1 cellular context compared by ENCODE assay signal in genomic region chr5:122078116-122078865, GRCh38.
TF ChIP-seq lines count a peak whose summit lies in the region.

Gene LOX (minus strand): TSS chr5:122078259. CDS start chr5:122077985, 274 bp downstream.

TF ChIP-seq in HepG2, 621 proteins besides CTCF, POLR2A, EP300 and RAD21 (continued from another document and continues in another):
- peak; percentile 74 for TF ChIP-seq ZNF281 (CRISPR knock-in tag; IDR thresholded peaks at IDR 0.05; ENCODE audit: borderline replicate concordance)
- peak; percentile 42; the same call in 1 of the 2 replicates for TF ChIP-seq CREM (IDR thresholded peaks at IDR 0.05)
- TF ChIP-seq CREM (CRISPR knock-in tag; IDR thresholded peaks at IDR 0.05): no peak
- TF ChIP-seq ZFP36L2 (CRISPR knock-in tag; IDR thresholded peaks at IDR 0.05): no peak
- TF ChIP-seq TFE3 (CRISPR knock-in tag; IDR thresholded peaks at IDR 0.05): peak; percentile 19; the same call in 1 of the 2 replicates
- TF ChIP-seq ZNF10 (CRISPR knock-in tag; IDR thresholded peaks at IDR 0.05; ENCODE audit: borderline replicate concordance, low read depth): no peak
- peak; percentile 25; the same call in 1 of the 2 replicates for TF ChIP-seq ZNF652 (CRISPR knock-in tag; IDR thresholded peaks at IDR 0.05; ENCODE audit: borderline replicate concordance, low read depth)
- 0 out of 2 replicates have a peak, but pooled peaks have one; percentile 34 for TF ChIP-seq SPEN (CRISPR knock-in tag; IDR thresholded peaks at IDR 0.05; ENCODE audit: low read depth)
- no peak for TF ChIP-seq SOX6 (IDR thresholded peaks at IDR 0.05)
- TF ChIP-seq SOX6 (CRISPR knock-in tag; IDR thresholded peaks at IDR 0.05): peak; percentile 36; the same call in 1 of the 2 replicates
- TF ChIP-seq MED1 (CRISPR knock-in tag; IDR thresholded peaks at IDR 0.05): peak; percentile 41; the same call in 1 of the 2 replicates
- no peak for TF ChIP-seq ZNF274 (CRISPR knock-in tag; IDR thresholded peaks at IDR 0.05)
- no peak for TF ChIP-seq ZFY (CRISPR knock-in tag; IDR thresholded peaks at IDR 0.05)
- TF ChIP-seq ZNF292 (CRISPR knock-in tag; IDR thresholded peaks at IDR 0.05; ENCODE audit: borderline replicate concordance, low read depth): peak; percentile 44; the same call in 1 of the 2 replicates
- 0 out of 2 replicates have a peak, but pooled peaks have one; percentile 36 for TF ChIP-seq ZNF792 (CRISPR knock-in tag; IDR thresholded peaks at IDR 0.05)
- TF ChIP-seq PRDM4 (CRISPR knock-in tag; IDR thresholded peaks at IDR 0.05; ENCODE audit: borderline replicate concordance): no peak
- TF ChIP-seq NFYB (CRISPR knock-in tag; IDR thresholded peaks at IDR 0.05): 0 out of 2 replicates have a peak, but pooled peaks have one; percentile 11
- TF ChIP-seq SAFB2 (CRISPR knock-in tag; IDR thresholded peaks at IDR 0.05; ENCODE audit: borderline replicate concordance, low read depth): no peak
- TF ChIP-seq ZNF589 (CRISPR knock-in tag; conservative IDR thresholded peaks at IDR 0.05): 0 out of 2 replicates have a peak, but pooled peaks have one; percentile 39
- TF ChIP-seq ARID4A (CRISPR knock-in tag; IDR thresholded peaks at IDR 0.05; ENCODE audit: borderline replicate concordance): peak; percentile 25; the same call in 1 of the 2 replicates
- TF ChIP-seq ZNF160 (CRISPR knock-in tag; IDR thresholded peaks at IDR 0.05): 0 out of 2 replicates have a peak, but pooled peaks have one; percentile 22
- TF ChIP-seq TBX2 (CRISPR knock-in tag; IDR thresholded peaks at IDR 0.05; ENCODE audit: borderline replicate concordance): peak; percentile 60; the same call in 1 of the 2 replicates
- TF ChIP-seq FOXP1 (IDR thresholded peaks at IDR 0.05): no peak
- TF ChIP-seq FOXP1 (CRISPR knock-in tag; IDR thresholded peaks at IDR 0.05): peak; percentile 19; the same call in 1 of the 2 replicates
- TF ChIP-seq CBX2 (IDR thresholded peaks at IDR 0.05; ENCODE audit: low read depth, low read length): no peak
- TF ChIP-seq CBX2 (CRISPR knock-in tag; IDR thresholded peaks at IDR 0.05; ENCODE audit: low read depth): 0 out of 2 replicates have a peak, but pooled peaks have one; percentile 29
- no peak for TF ChIP-seq NONO (IDR thresholded peaks at IDR 0.05)
- peak; percentile 70; the same call in 1 of the 2 replicates for TF ChIP-seq NONO (CRISPR knock-in tag; conservative IDR thresholded peaks at IDR 0.05)
- TF ChIP-seq ZNF609 (CRISPR knock-in tag; IDR thresholded peaks at IDR 0.05; ENCODE audit: borderline replicate concordance): peak; percentile 58
- peak; percentile 70; the same call in 1 of the 2 replicates for TF ChIP-seq HDAC1 (CRISPR knock-in tag; IDR thresholded peaks at IDR 0.05)
- no peak for TF ChIP-seq TAF15 (IDR thresholded peaks at IDR 0.05; ENCODE audit: low read depth, low read length, poor library complexity, severe bottlenecking)
- no peak; the same call in 1 of the 2 replicates for TF ChIP-seq NCOA2 (CRISPR knock-in tag; IDR thresholded peaks at IDR 0.05)
- 0 out of 2 replicates have a peak, but pooled peaks have one; percentile 1 for TF ChIP-seq KAT7 (CRISPR knock-in tag; IDR thresholded peaks at IDR 0.05; ENCODE audit: borderline replicate concordance)
- TF ChIP-seq MED8 (CRISPR knock-in tag; IDR thresholded peaks at IDR 0.05; ENCODE audit: insufficient replicate concordance): no peak
- 0 out of 2 replicates have a peak, but pooled peaks have one; percentile 42 for TF ChIP-seq FLYWCH1 (CRISPR knock-in tag; IDR thresholded peaks at IDR 0.05)
- TF ChIP-seq ATF2 (CRISPR knock-in tag; IDR thresholded peaks at IDR 0.05): no peak
- peak; percentile 66 for TF ChIP-seq BHLHE40 (IDR thresholded peaks at IDR 0.05; ENCODE audit: low read length)
- peak; percentile 61; the same call in 1 of the 2 replicates for TF ChIP-seq DMAP1 (CRISPR knock-in tag; IDR thresholded peaks at IDR 0.05)
- TF ChIP-seq ZBTB38 (CRISPR knock-in tag; IDR thresholded peaks at IDR 0.05): peak; percentile 27; the same call in 1 of the 2 replicates
- TF ChIP-seq RBM22 (optimal IDR thresholded peaks at IDR 0.05; ENCODE audit: low read length): peak; percentile 42
- TF ChIP-seq ZC3H13 (CRISPR knock-in tag; IDR thresholded peaks at IDR 0.05): peak; percentile 52; the same call in 1 of the 2 replicates
